8 cellular contexts compared by ENCODE assay signal in the genomic region with DNA sequence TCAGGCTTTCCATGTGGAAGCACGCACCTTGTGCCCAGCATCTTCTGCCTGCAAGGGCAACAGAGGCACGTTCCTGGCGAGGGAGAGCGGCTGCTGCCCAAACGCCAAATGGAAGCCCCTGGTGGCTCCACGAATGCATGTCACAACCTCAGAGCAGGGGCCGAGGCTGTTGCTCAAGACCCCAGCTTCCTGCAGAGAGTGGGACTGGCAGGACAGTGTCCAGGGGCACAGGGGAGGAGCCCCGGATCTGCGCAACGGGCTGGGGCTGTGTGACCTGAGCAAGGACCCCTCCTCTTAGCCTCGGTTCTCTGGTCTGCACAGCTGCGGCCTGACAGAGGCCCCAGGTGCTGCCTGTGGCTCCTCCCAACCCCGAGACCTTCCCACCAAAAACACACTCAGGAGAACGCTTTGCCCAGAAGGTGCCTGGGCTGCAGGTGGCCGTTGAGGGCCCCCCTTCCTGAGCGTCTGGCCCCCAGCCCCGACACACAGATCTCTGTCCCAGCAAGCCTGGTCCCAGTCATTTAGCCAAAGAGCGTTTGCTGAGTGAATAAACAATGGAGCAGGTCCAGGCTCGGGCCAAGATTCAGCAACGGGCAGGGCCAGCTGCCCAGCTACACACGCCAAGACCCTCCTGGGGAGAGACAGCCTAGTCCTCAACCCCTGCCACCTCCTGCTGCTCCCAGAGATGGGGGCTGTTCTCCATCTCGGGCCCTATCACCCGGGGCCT. TPM values are rescaled to one million over a fixed set of nuclear protein-coding genes. Genes with fewer than 3 reads are reported as not detected.
DNase-seq lines count a peak whose midpoint lies in the region; ATAC-seq and TF ChIP-seq lines count a peak whose summit lies in the region.

No MANE protein-coding gene starts in this region.

- H3K9me3 ChIP-seq in Caco-2 = no peaks in the 10 kb centered on the region
- H3K9me3 ChIP-seq in NT2/D1 (ENCODE audit: insufficient read depth, low read length) = no peaks in the 10 kb centered on the region
- H3K9me3 ChIP-seq in endodermal cell (ENCODE audit: control insufficient read depth, low read length) = no peaks in the 10 kb centered on the region
- no peaks in the 10 kb centered on the region for H3K9me3 ChIP-seq in osteoblast (ENCODE audit: low read depth, low read length)

- no peak for TF ChIP-seq CTCF in Caco-2 (IDR thresholded peaks at IDR 0.05; ENCODE audit: insufficient read depth in 1 of 2, low read depth in 1 of 2, low read length in 1 of 2, severe bottlenecking in 1 of 2, unreplicated experiment in 1 of 2)
- no peak for TF ChIP-seq CTCF in endodermal cell (conservative IDR thresholded peaks at IDR 0.05)
- TF ChIP-seq CTCF in osteoblast (IDR thresholded peaks at IDR 0.05; ENCODE audit: extremely low read depth, low read depth, low read length) = no peak

- BruUV-seq in Caco-2 (replicated peaks; lab: Mats Ljungman, UMichigan) = no TSS peak

- no peak overlapping the region for H2AFZ ChIP-seq in osteoblast (ENCODE audit: low read length)

- H3K9me3 Mint-ChIP-seq in Caco-2 (ENCODE audit: unreplicated experiment) (no peaks in the 10 kb centered on the region), endodermal cell (no peaks in the 10 kb centered on the region)

- peaks cover 24% of the 10 kb centered on the region for H4K20me1 ChIP-seq in osteoblast (ENCODE audit: insufficient read depth, low read length)

- H3K4me2 ChIP-seq in osteoblast (ENCODE audit: insufficient read depth, low read length) = peak overlapping the region; percentile 95

- 72 to 80% methylated on average over 10 to 23 of the region's 23 CpGs for WGBS in endodermal cell (ENCODE audit: insufficient coverage in 1 of 2, insufficient read length in 1 of 2), 2 experiments

- DNase-seq in Caco-2 (no peak), NT2/D1 (ENCODE audit: low read depth, low spot score) (no peak), endodermal cell (peak; percentile 59), osteoblast (ENCODE audit: insufficient read length, low spot score, missing footprints) (peak; percentile 97), germinal center (ENCODE audit: low spot score) (no peak)
- no peak for DNase-seq in activated CD4-positive, CD25-positive, alpha-beta regulatory T cell treated with anti-CD3 and anti-CD28 coated beads, Interleukin-2, amount 50 U/mL, for 72 hours

- H3K79me2 ChIP-seq in osteoblast (ENCODE audit: insufficient read depth, low read length) = peaks cover 57% of the 10 kb centered on the region

- H3K27ac Mint-ChIP-seq in Caco-2 (ENCODE audit: unreplicated experiment) = no peak overlapping the region
- peak overlapping the region; percentile 64 for H3K27ac Mint-ChIP-seq in endodermal cell

- H3K9ac ChIP-seq in NT2/D1 (ENCODE audit: insufficient read length, low read depth) = peak overlapping the region; percentile 95
- H3K9ac ChIP-seq in endodermal cell (ENCODE audit: extremely low read depth, low read length, poor library complexity, severe bottlenecking) = no peak overlapping the region

- H3K36me3 Mint-ChIP-seq in Caco-2 (ENCODE audit: insufficient read depth, unreplicated experiment) = peaks cover 35% of the 10 kb centered on the region
- no peaks in the 10 kb centered on the region for H3K36me3 Mint-ChIP-seq in endodermal cell (ENCODE audit: low read depth)

- H3K27ac ChIP-seq in endodermal cell (ENCODE audit: low read depth, low read length) = no peak overlapping the region
- H3K27ac ChIP-seq in osteoblast (ENCODE audit: low read depth, low read length) = peak overlapping the region; percentile 85

- H3K4me1 Mint-ChIP-seq in Caco-2 (ENCODE audit: low read depth, unreplicated experiment) = peaks cover 18% of the 10 kb centered on the region
- peaks cover 7% of the 10 kb centered on the region for H3K4me1 Mint-ChIP-seq in endodermal cell

- H3K27me3 Mint-ChIP-seq in Caco-2 (ENCODE audit: insufficient read depth, unreplicated experiment) (no peaks in the 10 kb centered on the region), endodermal cell (ENCODE audit: insufficient read depth) (peaks cover 2% of the 10 kb centered on the region)

- H3K27me3 ChIP-seq in Caco-2 (replicated peaks; ENCODE audit: control insufficient read depth, insufficient read depth, low read length) = no peaks in the 10 kb centered on the region
- H3K27me3 ChIP-seq in NT2/D1 (ENCODE audit: insufficient read depth, insufficient read length) = no peaks in the 10 kb centered on the region
- H3K27me3 ChIP-seq in endodermal cell (ENCODE audit: control insufficient read depth, insufficient read depth, low read length, poor library complexity, severe bottlenecking) = no peaks in the 10 kb centered on the region
- no peaks in the 10 kb centered on the region for H3K27me3 ChIP-seq in osteoblast (ENCODE audit: insufficient read depth, low read length)

- no peaks in the 10 kb centered on the region for H3K36me3 ChIP-seq in Caco-2 (ENCODE audit: control insufficient read depth, insufficient read depth, low read length)
- H3K36me3 ChIP-seq in NT2/D1 (ENCODE audit: insufficient read depth, insufficient read length, low read length) = peaks cover 8% of the 10 kb centered on the region
- no peaks in the 10 kb centered on the region for H3K36me3 ChIP-seq in endodermal cell (ENCODE audit: control insufficient read depth, insufficient read depth, low read length)
- H3K36me3 ChIP-seq in osteoblast (ENCODE audit: insufficient read depth, low read length) = no peaks in the 10 kb centered on the region

- H3K4me1 ChIP-seq in Caco-2 (peaks cover 52% of the 10 kb centered on the region), NT2/D1 (ENCODE audit: insufficient read depth, insufficient read length) (peaks cover 58% of the 10 kb centered on the region), endodermal cell (ENCODE audit: control insufficient read depth, insufficient read depth, low read length) (no peaks in the 10 kb centered on the region), osteoblast (ENCODE audit: insufficient read depth, low read length) (peaks cover 47% of the 10 kb centered on the region)

- CTCF ChIA-PET in Caco-2 (lab: Charles Lee) = no interaction called here

- H3K4me3 ChIP-seq in Caco-2 (ENCODE audit: low read depth, low read length) (peak overlapping the region; percentile 91), NT2/D1 (ENCODE audit: insufficient read length, low read depth) (peak overlapping the region; percentile 91), endodermal cell (ENCODE audit: low read length) (peak overlapping the region; percentile 81), osteoblast (ENCODE audit: insufficient read depth, low read length) (peak overlapping the region; percentile 83)

- POLR2A ChIA-PET in Caco-2 (lab: Charles Lee) = interaction anchor here (0.7 kb wide), 1 partner anchor 16 kb away, joined by 3 read pairs; no protein-coding TSS in a partner anchor

- intact Hi-C loops in Caco-2 (cut with micrococcal nuclease; ENCODE audit: unreplicated experiment) = no loop called here

- peak overlapping the region; percentile 71 for H3K4me3 Mint-ChIP-seq in Caco-2 (ENCODE audit: unreplicated experiment)
- peak overlapping the region; percentile 58 for H3K4me3 Mint-ChIP-seq in endodermal cell

- ATAC-seq in GM19035 (IDR thresholded peaks at IDR 0.05; ENCODE audit: unreplicated experiment) (no peak), GM21447 (IDR thresholded peaks at IDR 0.05; ENCODE audit: unreplicated experiment) (no peak)

RNA-seq across cellular contexts. Expression of a gene that starts 1.2 kb away (rescaled TPM):
- total RNA-seq in Caco-2 (2022) (14.7 and 15.4 TPM in 2 replicates), endodermal cell (10 to 100 TPM; 19.4 to 24.8 TPM), osteoblast (30.4 and 36.5 TPM in 2 replicates)
- polyA plus RNA-seq in endodermal cell (2013, experiment 1 of 2) = 25.2 TPM
- polyA plus RNA-seq in endodermal cell (2013, experiment 2 of 2) = 26.2 TPM

RNA-seq across cellular contexts. Expression of a gene that starts 46.1 kb away (rescaled TPM):
- total RNA-seq in Caco-2 (2022) (122 and 124 TPM in 2 replicates), endodermal cell (100 to 1,000 TPM; 145 to 178 TPM), osteoblast (53.0 and 66.2 TPM in 2 replicates)
- 71.2 TPM for polyA plus RNA-seq in endodermal cell (2013, experiment 1 of 2)
- 59.7 TPM for polyA plus RNA-seq in endodermal cell (2013, experiment 2 of 2)

Comparison
In these comparisons a context has a peak if more than half of its experiments do, and no peak if none do; other contexts are left out.
1. DNase-seq: peak in endodermal cell (single experiment) and osteoblast (single experiment); none in Caco-2 (0 of 2), NT2/D1 (single experiment), germinal center (single experiment) and activated CD4-positive, CD25-positive, alpha-beta regulatory T cell treated with anti-CD3 and anti-CD28 coated beads, Interleukin-2, amount 50 U/mL, for 72 hours (single experiment).
2. Peak in every context shown above with its lines, with median percentiles within 50 percentile points of each other: H3K4me3 ChIP-seq.